In the genomic region with DNA sequence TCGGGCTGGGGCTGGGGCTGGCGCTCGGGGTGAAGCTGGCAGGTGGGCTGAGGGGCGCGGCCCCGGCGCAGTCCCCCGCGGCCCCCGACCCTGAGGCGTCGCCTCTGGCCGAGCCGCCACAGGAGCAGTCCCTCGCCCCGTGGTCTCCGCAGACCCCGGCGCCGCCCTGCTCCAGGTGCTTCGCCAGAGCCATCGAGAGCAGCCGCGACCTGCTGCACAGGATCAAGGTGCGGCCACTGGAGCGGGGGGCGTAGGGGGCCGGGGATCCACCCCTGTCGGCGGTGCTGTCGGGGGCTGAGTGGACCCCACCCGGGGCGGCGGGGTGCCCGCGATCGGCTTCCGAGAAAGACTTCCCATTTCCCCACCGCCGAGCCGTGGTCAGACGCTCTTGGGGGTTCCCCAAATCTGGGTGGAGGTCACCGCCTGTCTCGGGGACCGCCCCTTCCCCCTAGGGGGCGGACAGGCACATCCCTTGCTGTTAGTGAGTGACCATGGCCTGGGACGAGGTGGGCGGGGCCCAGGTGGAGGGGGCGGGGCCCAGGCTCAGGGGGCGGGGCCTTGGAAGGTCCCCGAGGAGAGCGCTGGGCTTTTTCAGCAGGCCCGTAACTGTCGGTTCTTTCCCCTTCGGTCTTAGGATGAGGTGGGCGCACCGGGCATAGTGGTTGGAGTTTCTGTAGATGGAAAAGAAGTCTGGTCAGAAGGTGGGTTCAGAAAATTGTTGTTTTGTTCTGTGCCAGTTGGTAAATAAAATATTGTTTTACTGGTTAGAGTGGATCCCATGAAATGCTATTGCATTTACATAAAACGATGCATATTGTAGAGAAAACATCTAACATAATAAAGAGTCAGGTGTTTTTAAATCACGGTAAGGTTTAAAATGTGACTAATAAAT, we compare ENCODE assay signal across 8 cellular contexts. TPM values are rescaled to one million over a fixed set of nuclear protein-coding genes. Genes with fewer than 3 reads are reported as not detected.
A peak's percentile ranks its signal among the peaks of the same experiment; 100 is the strongest.
DNase-seq lines count a peak whose midpoint lies in the region; ATAC-seq and TF ChIP-seq lines count a peak whose summit lies in the region.

No MANE protein-coding gene starts in this region.

- peak overlapping the region; percentile 99 for H2AFZ ChIP-seq in GM23248

- DNase-seq in EL (peak; percentile 85), GM23248 (peak; percentile 86), Kasumi-1 (lab: John Stamatoyannopoulos, UW) (peak; percentile 33 to 50), SKM-1 treated with dmso at 0.1 percent for 144 hours (lab: John Stamatoyannopoulos, UW; ENCODE audit: unreplicated experiment) (peak; percentile 65), Right ventricle myocardium superior (peak; percentile 91), ovary (peak; percentile 69 to 89 (median 81)), tibial artery (peak; percentile 86 to 95)
- peak; percentile 87 for DNase-seq in activated naive CD8-positive, alpha-beta T cell treated with anti-CD3 and anti-CD28 coated beads for 36 hours

- H3K4me3 Mint-ChIP-seq in activated naive CD8-positive, alpha-beta T cell treated with anti-CD3 and anti-CD28 coated beads for 36 hours = peak overlapping the region; percentile 96

- peaks cover 7% of the 10 kb centered on the region; the same call in 1 of the 2 replicates for H3K4me1 ChIP-seq in GM23248 (ENCODE audit: insufficient read depth)
- no peaks in the 10 kb centered on the region for H3K4me1 ChIP-seq in ovary (ENCODE audit: insufficient read depth)
- peaks cover 0 to 8% (median 1%) of the 10 kb centered on the region in 4 donors for H3K4me1 ChIP-seq in tibial artery

- peaks cover 6% of the 10 kb centered on the region; the same call in 1 of the 2 replicates for H3F3A ChIP-seq in GM23248 (ENCODE audit: insufficient read depth)

- H3K36me3 ChIP-seq in GM23248 (ENCODE audit: low read depth) = peaks cover 11% of the 10 kb centered on the region; the same call in 1 of the 2 replicates
- no peaks in the 10 kb centered on the region for H3K36me3 ChIP-seq in ovary
- H3K36me3 ChIP-seq in tibial artery = peaks cover 0 to 14% (median 8%) of the 10 kb centered on the region in 3 donors

- TF ChIP-seq POLR2A in ovary (IDR thresholded peaks at IDR 0.05) = no peak

- peaks cover 7% of the 10 kb centered on the region for H3K9me3 Mint-ChIP-seq in activated naive CD8-positive, alpha-beta T cell treated with anti-CD3 and anti-CD28 coated beads for 36 hours

- in situ Hi-C loops in GM23248 (cut with MboI) = no loop called here

- H3K9me2 ChIP-seq in GM23248 (ENCODE audit: insufficient read depth) = no peaks in the 10 kb centered on the region

- no peak for TF ChIP-seq EP300 in ovary (IDR thresholded peaks at IDR 0.05)

- H3K9me3 ChIP-seq in GM23248 (ENCODE audit: low read depth) = no peaks in the 10 kb centered on the region
- H3K9me3 ChIP-seq in ovary = no peaks in the 10 kb centered on the region
- H3K9me3 ChIP-seq in tibial artery = no peaks in the 10 kb centered on the region

- H3K27me3 ChIP-seq in GM23248 (replicated peaks; ENCODE audit: insufficient read depth) = no peaks in the 10 kb centered on the region
- no peaks in the 10 kb centered on the region for H3K27me3 ChIP-seq in ovary
- H3K27me3 ChIP-seq in tibial artery = no peaks in the 10 kb centered on the region

- peaks cover 14% of the 10 kb centered on the region for H3K4me1 Mint-ChIP-seq in activated naive CD8-positive, alpha-beta T cell treated with anti-CD3 and anti-CD28 coated beads for 36 hours

- H3K4me2 ChIP-seq in GM23248 (ENCODE audit: unreplicated experiment) = peak overlapping the region; percentile 90

- intact Hi-C loops in Right ventricle myocardium superior (cut with DNase I) (no loop called here), ovary (cut with DNase I) (no loop called here), tibial artery (cut with DNase I; ENCODE audit: low total_unique reads) (loop anchor here (5.0 kb wide), 1 partner anchor 155 kb away; the partner anchor contains the start of gene APH1B)

- H3K27ac ChIP-seq in GM23248 = peak overlapping the region; percentile 59
- peak overlapping the region; percentile 75 to 84 for H3K27ac ChIP-seq in ovary
- H3K27ac ChIP-seq in tibial artery = peak overlapping the region; percentile 84 to 98

- H4K20me1 ChIP-seq in GM23248 (ENCODE audit: insufficient read depth) = no peaks in the 10 kb centered on the region

- peak overlapping the region; percentile 85 for H3K9ac ChIP-seq in GM23248

- WGBS in GM23248 (ENCODE audit: low coverage in 1 of 2, low lambda C conversion rate in 2 of 2, missing lambda C conversion rate in 2 of 2), 2 experiments = 1 to 2% methylated on average over 21 to 41 of the region's 59 CpGs
- WGBS in ovary, 3 donors = 1 to 2% (median 1%) methylated on average over 52 to 59 of the region's 59 CpGs

- TF ChIP-seq CTCF in ovary (IDR thresholded peaks at IDR 0.05) (peak in 1 of 3 donors; percentile 6), tibial artery (IDR thresholded peaks at IDR 0.05) (peak in 1 of 2 experiments; percentile 28)

- H3K27me3 Mint-ChIP-seq in activated naive CD8-positive, alpha-beta T cell treated with anti-CD3 and anti-CD28 coated beads for 36 hours = no peaks in the 10 kb centered on the region

- ATAC-seq in Right ventricle myocardium superior (ENCODE audit: poor library complexity) = peak; percentile 98

- peaks cover 44% of the 10 kb centered on the region for H3K79me2 ChIP-seq in GM23248 (ENCODE audit: insufficient read depth)

- H3K4me3 ChIP-seq in GM23248 = peak overlapping the region; percentile 93
- H3K4me3 ChIP-seq in ovary = peak overlapping the region; percentile 96
- peak overlapping the region; percentile 85 to 98 for H3K4me3 ChIP-seq in tibial artery

- peak overlapping the region; percentile 86 for H3K27ac Mint-ChIP-seq in activated naive CD8-positive, alpha-beta T cell treated with anti-CD3 and anti-CD28 coated beads for 36 hours

- H3K36me3 Mint-ChIP-seq in activated naive CD8-positive, alpha-beta T cell treated with anti-CD3 and anti-CD28 coated beads for 36 hours = peaks cover 21% of the 10 kb centered on the region

RNA-seq across cellular contexts. Expression of gene LACTB, which starts 0.6 kb away (rescaled TPM):
- total RNA-seq in GM23248 (2014; rRNA removed; shearing (Covaris generic)) = 27.1 and 27.3 TPM in 2 replicates
- polyA plus RNA-seq in GM23248 (2016; fragmentation: Nextera tagmentation; extraction: Ambion mirVana) = 35.8 and 39.7 TPM in 2 replicates
- 10 to 100 TPM; 23.2 to 23.5 TPM for total RNA-seq in activated naive CD8-positive, alpha-beta T cell treated with anti-CD3 and anti-CD28 coated beads for 36 hours
- total RNA-seq in Right ventricle myocardium superior = 29.9 TPM
- 10 to 100 TPM in 4 of 7 donors, 1 to 10 TPM in 3; 7.5 to 10.7 (median 10.4) TPM for total RNA-seq in ovary
- 10 to 100 TPM in 1 of 2 donors, 1 to 10 TPM in 1; 8.3 to 27.9 TPM for polyA plus RNA-seq in ovary

RNA-seq across cellular contexts. Expression of gene RPS27L, which starts 35.0 kb away (rescaled TPM):
- total RNA-seq in GM23248 (2014; rRNA removed; shearing (Covaris generic)) = 110 and 151 TPM in 2 replicates
- 1,175 and 1,181 TPM in 2 replicates for polyA plus RNA-seq in GM23248 (2016; fragmentation: Nextera tagmentation; extraction: Ambion mirVana)
- total RNA-seq in activated naive CD8-positive, alpha-beta T cell treated with anti-CD3 and anti-CD28 coated beads for 36 hours = 100 to 1,000 TPM; 132 TPM
- 179 TPM for total RNA-seq in Right ventricle myocardium superior
- total RNA-seq in ovary = 100 to 1,000 TPM in 2 of 7 donors, 10 to 100 TPM in 5; 85.5 to 129 (median 95.0) TPM
- 100 to 1,000 TPM in 1 of 2 donors, 10 to 100 TPM in 1; 92.0 to 121 TPM for polyA plus RNA-seq in ovary

Comparison
In these comparisons a context has a peak if more than half of its experiments do, and no peak if none do; other contexts are left out.
1. Peak in every context shown above with its lines: DNase-seq, ATAC-seq, H3K4me3 ChIP-seq and H3K27ac ChIP-seq.